ENCODE assay signal across 8 cellular contexts in genomic region chr16:2683041-2683440, GRCh38. TPM values are rescaled to one million over a fixed set of nuclear protein-coding genes. Genes with fewer than 3 reads are reported as not detected.
A peak's percentile ranks its signal among the peaks of the same experiment; 100 is the strongest.
DNase-seq lines count a peak whose midpoint lies in the region; ATAC-seq and TF ChIP-seq lines count a peak whose summit lies in the region.
"Not testable (repeated sequence)": the region's sequence is repeated elsewhere in the genome, so short reads cannot be mapped to it uniquely, and the experiment has no call there.

No MANE protein-coding gene starts in this region.

- peaks cover 0 to 23% (median 15%) of the 10 kb centered on the region in 4 donors for H3K4me1 ChIP-seq in Peyer's patch
- H3K4me1 ChIP-seq in heart left ventricle, result peaks cover 0 to 32% (median 17%) of the 10 kb centered on the region in 12 donors
- H3K4me1 ChIP-seq in mesendoderm (ENCODE audit: control insufficient read depth, low read depth, low read length); aorta (ENCODE audit: control insufficient read depth in 1 of 2, insufficient read depth in 2 of 2, low read length in 2 of 2): not testable (repeated sequence)
- peaks cover 4 to 32% (median 23%) of the 10 kb centered on the region in 4 donors for H3K4me1 ChIP-seq in sigmoid colon

- not testable (repeated sequence) for H3K4ac ChIP-seq in mesendoderm (ENCODE audit: low read depth, low read length)

- H3K79me1 ChIP-seq in mesendoderm (ENCODE audit: low read length), result not testable (repeated sequence)

- not testable (repeated sequence) for H3K18ac ChIP-seq in mesendoderm (ENCODE audit: low read length)

- peak overlapping the region; percentile 37 for H3K23ac ChIP-seq in mesendoderm (ENCODE audit: low read length)

- peaks cover 14% of the 10 kb centered on the region for H3K4me1 Mint-ChIP-seq in activated T-helper 17 cell treated with anti-CD3 and anti-CD28 coated beads, Interleukin-2, amount 50 U/mL, for 72 hours

- peak overlapping the region; percentile 95 for H3K56ac ChIP-seq in mesendoderm (ENCODE audit: low read length)

- not testable (repeated sequence) for H2BK5ac ChIP-seq in mesendoderm (ENCODE audit: low read length)

- TF ChIP-seq EP300 in sigmoid colon (IDR thresholded peaks at IDR 0.05), result not testable (repeated sequence)

- peaks cover 19% of the 10 kb centered on the region for H3K79me2 ChIP-seq in mesendoderm (ENCODE audit: control insufficient read depth, insufficient read depth, low read length)

- peaks cover 58% of the 10 kb centered on the region for H3K36me3 Mint-ChIP-seq in activated T-helper 17 cell treated with anti-CD3 and anti-CD28 coated beads, Interleukin-2, amount 50 U/mL, for 72 hours (ENCODE audit: low read depth)

- peak overlapping the region; percentile 99 for H3K27ac Mint-ChIP-seq in activated T-helper 17 cell treated with anti-CD3 and anti-CD28 coated beads, Interleukin-2, amount 50 U/mL, for 72 hours

- not testable (repeated sequence) for H3K9me3 Mint-ChIP-seq in activated T-helper 17 cell treated with anti-CD3 and anti-CD28 coated beads, Interleukin-2, amount 50 U/mL, for 72 hours

- not testable (repeated sequence) for H4K8ac ChIP-seq in mesendoderm (ENCODE audit: low read depth, low read length)

- not testable (repeated sequence) for H2BK15ac ChIP-seq in mesendoderm (replicated peaks; ENCODE audit: low read depth)

- peak overlapping the region; percentile 95 for H3K9ac ChIP-seq in mesendoderm (ENCODE audit: low read length)

- H4K5ac ChIP-seq in mesendoderm (ENCODE audit: low read length), result not testable (repeated sequence)

- ATAC-seq in GM21576 (IDR thresholded peaks at IDR 0.05; ENCODE audit: unreplicated experiment), result peak; percentile 1
- peak; percentile 0 for ATAC-seq in activated T-helper 17 cell treated with anti-CD3 and anti-CD28 coated beads, Interleukin-2, amount 50 U/mL, for 72 hours (replicated peaks)
- ATAC-seq in heart left ventricle; aorta (ENCODE audit: low FRiP score): not testable (repeated sequence)

- TF ChIP-seq POLR2A in Peyer's patch (IDR thresholded peaks at IDR 0.05); heart left ventricle (IDR thresholded peaks at IDR 0.05); sigmoid colon (IDR thresholded peaks at IDR 0.05): not testable (repeated sequence)

- not testable (repeated sequence) for H3K36me3 ChIP-seq in Peyer's patch; heart left ventricle; mesendoderm (ENCODE audit: control insufficient read depth, insufficient read depth, low read length); sigmoid colon; aorta (ENCODE audit: control insufficient read depth in 1 of 2, insufficient read depth in 2 of 2, low read length in 1 of 2)

- peak overlapping the region; percentile 100 for H3K4me3 Mint-ChIP-seq in activated T-helper 17 cell treated with anti-CD3 and anti-CD28 coated beads, Interleukin-2, amount 50 U/mL, for 72 hours

- not testable (repeated sequence) for H3K9me3 ChIP-seq in Peyer's patch; heart left ventricle; sigmoid colon; aorta (ENCODE audit: control insufficient read depth, low read length)

- not testable (repeated sequence) for H3K27me3 Mint-ChIP-seq in activated T-helper 17 cell treated with anti-CD3 and anti-CD28 coated beads, Interleukin-2, amount 50 U/mL, for 72 hours

- H3K4me2 ChIP-seq in mesendoderm (ENCODE audit: low read length), result peak overlapping the region; percentile 74

- H2AK5ac ChIP-seq in mesendoderm (ENCODE audit: low read length), result not testable (repeated sequence)

- TF ChIP-seq CTCF in Peyer's patch (IDR thresholded peaks at IDR 0.05); coronary artery (IDR thresholded peaks at IDR 0.05); heart left ventricle (IDR thresholded peaks at IDR 0.05); sigmoid colon (IDR thresholded peaks at IDR 0.05): not testable (repeated sequence)

- H2BK120ac ChIP-seq in mesendoderm (ENCODE audit: low read depth, low read length), result not testable (repeated sequence)

- H3K4me3 ChIP-seq in Peyer's patch (peak overlapping the region; percentile 95 to 98 (median 96)), coronary artery (peak overlapping the region; percentile 88), heart left ventricle (peak overlapping the region; percentile 57 to 100 (median 90)), mesendoderm (ENCODE audit: low read length) (peak overlapping the region; percentile 94), sigmoid colon (peak overlapping the region; percentile 80 to 100 (median 96)), aorta (ENCODE audit: low read length in 2 of 2) (peak overlapping the region; percentile 62 to 73)

- DNase-seq in Peyer's patch; coronary artery (ENCODE audit: low spot score); heart left ventricle; mesendoderm; sigmoid colon; aorta: not testable (repeated sequence)

- not testable (repeated sequence) for H3K27me3 ChIP-seq in Peyer's patch; heart left ventricle; mesendoderm (ENCODE audit: insufficient read depth, low read length, poor library complexity); sigmoid colon; aorta (ENCODE audit: control insufficient read depth in 1 of 2, insufficient read depth in 2 of 2, low read length in 1 of 2)

- WGBS in heart left ventricle, 4 donors, result 6 to 9% (median 7%) methylated on average over 13 of the region's 13 CpGs
- no CpG with 5 or more reads among the region's 13 CpGs for WGBS in mesendoderm (ENCODE audit: extremely low coverage, insufficient coverage, low lambda C conversion rate)
- WGBS in sigmoid colon, 2 donors, result 2 to 9% methylated on average over 13 of the region's 13 CpGs
- 5 to 7% methylated on average over 13 of the region's 13 CpGs for whole genome bisulfite sequencing in aorta, 2 donors

- H3K27ac ChIP-seq in Peyer's patch (peak overlapping the region; percentile 86 to 92 (median 88)), coronary artery (peak overlapping the region; percentile 66 to 85), heart left ventricle (peak overlapping the region; percentile 63 to 94 (median 88)), sigmoid colon (peak overlapping the region; percentile 84 to 94 (median 87))
- not testable (repeated sequence) for H3K27ac ChIP-seq in mesendoderm (ENCODE audit: low read depth, low read length); aorta (ENCODE audit: low read depth in 1 of 2, low read length in 2 of 2)

- intact Hi-C loops in heart left ventricle (cut with DNase I) (loop anchor here in 2 of 10 donors (2.0 to 5.0 kb wide), 3 partner anchors 38 to 69 kb away; partner anchors contain the start of genes PRSS27 (in 2 of the 2) and SRRM2 (in 1 of the 2)), sigmoid colon (cut with DNase I) (loop anchor here (2.0 to 5.0 kb wide), 3 partner anchors 38 to 184 kb away; partner anchors contain the start of genes ELOB and PRSS27), aorta (cut with DNase I) (loop anchor here in 1 of 2 donors (5.0 kb wide), 1 partner anchor 34 kb away; no protein-coding TSS in a partner anchor)

RNA-seq across cellular contexts. Expression of gene KCTD5, which starts 0.7 kb away (rescaled TPM):
- total RNA-seq in Peyer's patch (10 to 100 TPM; 23.1 to 85.6 (median 56.4) TPM), heart left ventricle (10 to 100 TPM in 6 of 9 donors, 1 to 10 TPM in 3; 9.1 to 24.3 (median 11.1) TPM), sigmoid colon (10 to 100 TPM in 3 of 4 donors, 1 to 10 TPM in 1; 9.5 to 17.1 (median 11.5) TPM), aorta (10 to 100 TPM; 14.3 to 15.5 TPM)
- 10 to 100 TPM; 42.2 to 79.1 TPM for total RNA-seq in activated T-helper 17 cell treated with anti-CD3 and anti-CD28 coated beads, Interleukin-2, amount 50 U/mL, for 72 hours
- polyA plus RNA-seq in heart left ventricle (10 to 100 TPM in 1 of 2 donors, 1 to 10 TPM in 1; 6.2 to 15.7 TPM), sigmoid colon (10 to 100 TPM; 47.4 to 80.5 (median 78.6) TPM), aorta (10 to 100 TPM in 1 of 2 donors, 1 to 10 TPM in 1; 9.7 to 13.0 TPM)
- polyA plus RNA-seq in mesendoderm (2013, experiment 1 of 2), result 41.6 TPM
- 38.7 TPM for polyA plus RNA-seq in mesendoderm (2013, experiment 2 of 2)

RNA-seq across cellular contexts. Expression of gene PRSS27, which starts 37.0 kb away (rescaled TPM):
- total RNA-seq in Peyer's patch (1 to 10 TPM in 2 of 4 donors, not detected in 2; 1.2 TPM), heart left ventricle (1 to 10 TPM in 1 of 9 donors, under 1 TPM in 5, not detected in 3; 0.19 to 1.3 (median 0.53) TPM), sigmoid colon (1 to 10 TPM; 1.2 to 5.0 (median 1.4) TPM), aorta (1 to 10 TPM; 1.3 to 2.2 TPM)
- total RNA-seq in activated T-helper 17 cell treated with anti-CD3 and anti-CD28 coated beads, Interleukin-2, amount 50 U/mL, for 72 hours, result 1 to 10 TPM; 2.2 to 2.9 TPM
- polyA plus RNA-seq in heart left ventricle (under 1 TPM; 0.25 to 0.38 TPM), sigmoid colon (1 to 10 TPM in 1 of 3 donors, under 1 TPM in 1, not detected in 1; 0.60 to 2.1 TPM), aorta (1 to 10 TPM; 1.4 to 1.6 TPM)
- 0.97 TPM for polyA plus RNA-seq in mesendoderm (2013, experiment 1 of 2)
- polyA plus RNA-seq in mesendoderm (2013, experiment 2 of 2), result 1.0 TPM
